Comparison of ENCODE assay signal across 1 cellular context in genomic region chr12:113858828-113859386, GRCh38.
TF ChIP-seq lines count a peak whose summit lies in the region.

No MANE protein-coding gene starts in this region.

TF ChIP-seq in WTC11, 78 proteins besides CTCF, POLR2A, EP300 and RAD21 (continued from another document):
- TF ChIP-seq FOXP4 (CRISPR knock-in tag; IDR thresholded peaks at IDR 0.05): no peak
- TF ChIP-seq IRF1 (CRISPR knock-in tag; IDR thresholded peaks at IDR 0.05): no peak
- TF ChIP-seq JAZF1 (CRISPR knock-in tag; IDR thresholded peaks at IDR 0.05): no peak
- no peak for TF ChIP-seq ZNF425 (CRISPR knock-in tag; conservative IDR thresholded peaks at IDR 0.05)
- no peak for TF ChIP-seq ZNF423 (CRISPR knock-in tag; IDR thresholded peaks at IDR 0.05)
- no peak for TF ChIP-seq RELA (CRISPR knock-in tag; IDR thresholded peaks at IDR 0.05; ENCODE audit: borderline replicate concordance)
- TF ChIP-seq ZNF671 (CRISPR knock-in tag; IDR thresholded peaks at IDR 0.05): no peak
- TF ChIP-seq CDX4 (CRISPR knock-in tag; IDR thresholded peaks at IDR 0.05; ENCODE audit: borderline replicate concordance): no peak
- no peak for TF ChIP-seq ESRRA (CRISPR knock-in tag; IDR thresholded peaks at IDR 0.05; ENCODE audit: borderline replicate concordance)
TF ChIP-seq in WTC11: peak in this region for 0.
